1 cellular context compared by ENCODE assay signal in the genomic region with DNA sequence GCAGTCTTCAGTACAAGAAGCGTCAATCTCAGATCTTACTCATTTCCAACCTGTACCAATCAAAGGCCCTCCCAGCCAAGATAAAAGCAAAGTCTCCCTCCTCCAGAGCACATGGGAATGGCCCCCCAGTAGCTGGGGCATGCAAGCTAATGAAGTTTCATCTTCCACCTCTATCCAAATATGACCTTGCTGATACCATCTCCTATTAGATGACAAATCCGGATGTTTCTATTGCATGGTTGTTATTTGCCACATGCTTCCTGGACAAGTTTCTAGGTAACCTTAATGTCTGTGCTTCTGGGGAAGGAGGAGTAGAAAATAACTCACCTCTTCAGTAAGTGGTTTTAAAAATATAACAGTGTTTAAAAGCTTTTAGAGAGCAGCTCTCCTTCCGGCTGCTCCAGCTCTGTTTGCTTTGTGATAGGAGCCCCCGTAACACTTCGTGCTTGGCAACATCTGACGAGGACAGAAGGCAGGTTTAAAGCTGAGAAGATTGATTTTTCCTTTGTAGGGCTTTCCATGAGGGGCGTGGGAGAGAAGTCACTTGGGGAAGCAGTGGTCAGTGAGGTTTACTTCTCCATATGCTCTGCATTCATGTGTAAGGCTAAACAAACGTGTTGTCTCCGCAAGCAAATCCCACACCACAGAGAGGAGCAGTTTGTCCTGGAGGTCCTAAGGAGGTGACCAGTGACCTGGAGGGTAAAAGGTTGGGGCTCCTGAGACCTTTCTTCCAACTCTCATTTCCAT.
TF ChIP-seq lines count a peak whose summit lies in the region.

No MANE protein-coding gene starts in this region.

TF ChIP-seq in HepG2, 621 proteins besides CTCF, POLR2A, EP300 and RAD21 (continued from another document and continues in another):
- TF ChIP-seq KDM5B (CRISPR knock-in tag; IDR thresholded peaks at IDR 0.05; ENCODE audit: borderline replicate concordance) (0 out of 2 replicates have a peak, but pooled peaks have one; percentile 33), MED1 (CRISPR knock-in tag; IDR thresholded peaks at IDR 0.05) (peak; percentile 97), ETV6 (CRISPR knock-in tag; conservative IDR thresholded peaks at IDR 0.05) (no peak), ZMYM4 (CRISPR knock-in tag; IDR thresholded peaks at IDR 0.05) (peak; percentile 63), SOX13 (IDR thresholded peaks at IDR 0.05) (peak; percentile 51; the same call in 1 of the 2 replicates), SOX13 (CRISPR knock-in tag; conservative IDR thresholded peaks at IDR 0.05 in 1 of 2, IDR thresholded peaks at IDR 0.05 in 1 of 2) (peak in 1 of 2 experiments; percentile 84; a peak in 2 of 4 replicates), ZNF552 (CRISPR knock-in tag; IDR thresholded peaks at IDR 0.05; ENCODE audit: borderline replicate concordance) (no peak), GABPA (IDR thresholded peaks at IDR 0.05; ENCODE audit: low read depth, low read length) (no peak), GABPA (CRISPR knock-in tag; IDR thresholded peaks at IDR 0.05; ENCODE audit: low read depth) (no peak), PHF8 (CRISPR knock-in tag; IDR thresholded peaks at IDR 0.05) (peak; percentile 33; the same call in 1 of the 2 replicates), ATF7-NPFF (CRISPR knock-in tag; IDR thresholded peaks at IDR 0.05; ENCODE audit: low read depth) (no peak), ZNF138 (CRISPR knock-in tag; IDR thresholded peaks at IDR 0.05; ENCODE audit: low read depth) (no peak), ZNF772 (CRISPR knock-in tag; IDR thresholded peaks at IDR 0.05) (no peak; the same call in 1 of the 2 replicates), MAFF (IDR thresholded peaks at IDR 0.05; ENCODE audit: low read depth, low read length) (0 out of 2 replicates have a peak, but pooled peaks have one; percentile 8), GATAD1 (CRISPR knock-in tag; IDR thresholded peaks at IDR 0.05) (peak; percentile 32; the same call in 1 of the 2 replicates), RARA (CRISPR knock-in tag; IDR thresholded peaks at IDR 0.05) (peak; percentile 92), ZNF598 (CRISPR knock-in tag; IDR thresholded peaks at IDR 0.05; ENCODE audit: borderline replicate concordance) (no peak), ZKSCAN1 (IDR thresholded peaks at IDR 0.05; ENCODE audit: low read length) (0 out of 2 replicates have a peak, but pooled peaks have one; percentile 6), MIXL1 (CRISPR knock-in tag; IDR thresholded peaks at IDR 0.05) (peak; percentile 84), ZNF850 (CRISPR knock-in tag; conservative IDR thresholded peaks at IDR 0.05) (no peak)
- TF ChIP-seq, protein P1, sequence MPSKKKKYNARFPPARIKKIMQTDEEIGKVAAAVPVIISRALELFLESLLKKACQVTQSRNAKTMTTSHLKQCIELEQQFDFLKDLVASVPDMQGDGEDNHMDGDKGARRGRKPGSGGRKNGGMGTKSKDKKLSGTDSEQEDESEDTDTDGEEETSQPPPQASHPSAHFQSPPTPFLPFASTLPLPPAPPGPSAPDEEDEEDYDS (CRISPR knock-in tag; IDR thresholded peaks at IDR 0.05), result peak; percentile 63
- TF ChIP-seq, protein P2, sequence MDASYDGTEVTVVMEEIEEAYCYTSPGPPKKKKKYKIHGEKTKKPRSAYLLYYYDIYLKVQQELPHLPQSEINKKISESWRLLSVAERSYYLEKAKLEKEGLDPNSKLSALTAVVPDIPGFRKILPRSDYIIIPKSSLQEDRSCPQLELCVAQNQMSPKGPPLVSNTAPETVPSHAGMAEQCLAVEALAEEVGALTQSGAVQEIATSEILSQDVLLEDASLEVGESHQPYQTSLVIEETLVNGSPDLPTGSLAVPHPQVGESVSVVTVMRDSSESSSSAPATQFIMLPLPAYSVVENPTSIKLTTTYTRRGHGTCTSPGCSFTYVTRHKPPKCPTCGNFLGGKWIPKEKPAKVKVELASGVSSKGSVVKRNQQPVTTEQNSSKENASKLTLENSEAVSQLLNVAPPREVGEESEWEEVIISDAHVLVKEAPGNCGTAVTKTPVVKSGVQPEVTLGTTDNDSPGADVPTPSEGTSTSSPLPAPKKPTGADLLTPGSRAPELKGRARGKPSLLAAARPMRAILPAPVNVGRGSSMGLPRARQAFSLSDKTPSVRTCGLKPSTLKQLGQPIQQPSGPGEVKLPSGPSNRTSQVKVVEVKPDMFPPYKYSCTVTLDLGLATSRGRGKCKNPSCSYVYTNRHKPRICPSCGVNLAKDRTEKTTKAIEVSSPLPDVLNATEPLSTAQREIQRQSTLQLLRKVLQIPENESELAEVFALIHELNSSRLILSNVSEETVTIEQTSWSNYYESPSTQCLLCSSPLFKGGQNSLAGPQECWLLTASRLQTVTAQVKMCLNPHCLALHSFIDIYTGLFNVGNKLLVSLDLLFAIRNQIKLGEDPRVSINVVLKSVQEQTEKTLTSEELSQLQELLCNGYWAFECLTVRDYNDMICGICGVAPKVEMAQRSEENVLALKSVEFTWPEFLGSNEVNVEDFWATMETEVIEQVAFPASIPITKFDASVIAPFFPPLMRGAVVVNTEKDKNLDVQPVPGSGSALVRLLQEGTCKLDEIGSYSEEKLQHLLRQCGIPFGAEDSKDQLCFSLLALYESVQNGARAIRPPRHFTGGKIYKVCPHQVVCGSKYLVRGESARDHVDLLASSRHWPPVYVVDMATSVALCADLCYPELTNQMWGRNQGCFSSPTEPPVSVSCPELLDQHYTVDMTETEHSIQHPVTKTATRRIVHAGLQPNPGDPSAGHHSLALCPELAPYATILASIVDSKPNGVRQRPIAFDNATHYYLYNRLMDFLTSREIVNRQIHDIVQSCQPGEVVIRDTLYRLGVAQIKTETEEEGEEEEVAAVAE (CRISPR knock-in tag; IDR thresholded peaks at IDR 0.05; ENCODE audit: borderline replicate concordance), result peak; percentile 27; the same call in 1 of the 2 replicates
- TF ChIP-seq, protein P3, sequence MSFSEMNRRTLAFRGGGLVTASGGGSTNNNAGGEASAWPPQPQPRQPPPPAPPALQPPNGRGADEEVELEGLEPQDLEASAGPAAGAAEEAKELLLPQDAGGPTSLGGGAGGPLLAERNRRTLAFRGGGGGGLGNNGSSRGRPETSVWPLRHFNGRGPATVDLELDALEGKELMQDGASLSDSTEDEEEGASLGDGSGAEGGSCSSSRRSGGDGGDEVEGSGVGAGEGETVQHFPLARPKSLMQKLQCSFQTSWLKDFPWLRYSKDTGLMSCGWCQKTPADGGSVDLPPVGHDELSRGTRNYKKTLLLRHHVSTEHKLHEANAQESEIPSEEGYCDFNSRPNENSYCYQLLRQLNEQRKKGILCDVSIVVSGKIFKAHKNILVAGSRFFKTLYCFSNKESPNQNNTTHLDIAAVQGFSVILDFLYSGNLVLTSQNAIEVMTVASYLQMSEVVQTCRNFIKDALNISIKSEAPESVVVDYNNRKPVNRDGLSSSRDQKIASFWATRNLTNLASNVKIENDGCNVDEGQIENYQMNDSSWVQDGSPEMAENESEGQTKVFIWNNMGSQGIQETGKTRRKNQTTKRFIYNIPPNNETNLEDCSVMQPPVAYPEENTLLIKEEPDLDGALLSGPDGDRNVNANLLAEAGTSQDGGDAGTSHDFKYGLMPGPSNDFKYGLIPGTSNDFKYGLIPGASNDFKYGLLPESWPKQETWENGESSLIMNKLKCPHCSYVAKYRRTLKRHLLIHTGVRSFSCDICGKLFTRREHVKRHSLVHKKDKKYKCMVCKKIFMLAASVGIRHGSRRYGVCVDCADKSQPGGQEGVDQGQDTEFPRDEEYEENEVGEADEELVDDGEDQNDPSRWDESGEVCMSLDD (CRISPR knock-in tag; IDR thresholded peaks at IDR 0.05; ENCODE audit: borderline replicate concordance), result peak; percentile 75; the same call in 1 of the 2 replicates
- TF ChIP-seq, protein P4, sequence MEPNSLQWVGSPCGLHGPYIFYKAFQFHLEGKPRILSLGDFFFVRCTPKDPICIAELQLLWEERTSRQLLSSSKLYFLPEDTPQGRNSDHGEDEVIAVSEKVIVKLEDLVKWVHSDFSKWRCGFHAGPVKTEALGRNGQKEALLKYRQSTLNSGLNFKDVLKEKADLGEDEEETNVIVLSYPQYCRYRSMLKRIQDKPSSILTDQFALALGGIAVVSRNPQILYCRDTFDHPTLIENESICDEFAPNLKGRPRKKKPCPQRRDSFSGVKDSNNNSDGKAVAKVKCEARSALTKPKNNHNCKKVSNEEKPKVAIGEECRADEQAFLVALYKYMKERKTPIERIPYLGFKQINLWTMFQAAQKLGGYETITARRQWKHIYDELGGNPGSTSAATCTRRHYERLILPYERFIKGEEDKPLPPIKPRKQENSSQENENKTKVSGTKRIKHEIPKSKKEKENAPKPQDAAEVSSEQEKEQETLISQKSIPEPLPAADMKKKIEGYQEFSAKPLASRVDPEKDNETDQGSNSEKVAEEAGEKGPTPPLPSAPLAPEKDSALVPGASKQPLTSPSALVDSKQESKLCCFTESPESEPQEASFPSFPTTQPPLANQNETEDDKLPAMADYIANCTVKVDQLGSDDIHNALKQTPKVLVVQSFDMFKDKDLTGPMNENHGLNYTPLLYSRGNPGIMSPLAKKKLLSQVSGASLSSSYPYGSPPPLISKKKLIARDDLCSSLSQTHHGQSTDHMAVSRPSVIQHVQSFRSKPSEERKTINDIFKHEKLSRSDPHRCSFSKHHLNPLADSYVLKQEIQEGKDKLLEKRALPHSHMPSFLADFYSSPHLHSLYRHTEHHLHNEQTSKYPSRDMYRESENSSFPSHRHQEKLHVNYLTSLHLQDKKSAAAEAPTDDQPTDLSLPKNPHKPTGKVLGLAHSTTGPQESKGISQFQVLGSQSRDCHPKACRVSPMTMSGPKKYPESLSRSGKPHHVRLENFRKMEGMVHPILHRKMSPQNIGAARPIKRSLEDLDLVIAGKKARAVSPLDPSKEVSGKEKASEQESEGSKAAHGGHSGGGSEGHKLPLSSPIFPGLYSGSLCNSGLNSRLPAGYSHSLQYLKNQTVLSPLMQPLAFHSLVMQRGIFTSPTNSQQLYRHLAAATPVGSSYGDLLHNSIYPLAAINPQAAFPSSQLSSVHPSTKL (CRISPR knock-in tag; IDR thresholded peaks at IDR 0.05), result peak; percentile 93
- TF ChIP-seq, protein P5, sequence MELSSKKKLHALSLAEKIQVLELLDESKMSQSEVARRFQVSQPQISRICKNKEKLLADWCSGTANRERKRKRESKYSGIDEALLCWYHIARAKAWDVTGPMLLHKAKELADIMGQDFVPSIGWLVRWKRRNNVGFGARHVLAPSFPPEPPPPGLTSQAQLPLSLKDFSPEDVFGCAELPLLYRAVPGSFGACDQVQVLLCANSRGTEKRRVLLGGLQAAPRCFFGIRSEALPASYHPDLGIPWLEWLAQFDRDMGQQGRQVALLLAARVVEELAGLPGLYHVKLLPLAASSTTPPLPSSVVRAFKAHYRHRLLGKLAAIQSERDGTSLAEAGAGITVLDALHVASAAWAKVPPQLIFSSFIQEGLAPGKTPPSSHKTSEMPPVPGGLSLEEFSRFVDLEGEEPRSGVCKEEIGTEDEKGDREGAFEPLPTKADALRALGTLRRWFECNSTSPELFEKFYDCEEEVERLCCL (CRISPR knock-in tag; IDR thresholded peaks at IDR 0.05; ENCODE audit: borderline replicate concordance), result no peak
- TF ChIP-seq, protein P6, sequence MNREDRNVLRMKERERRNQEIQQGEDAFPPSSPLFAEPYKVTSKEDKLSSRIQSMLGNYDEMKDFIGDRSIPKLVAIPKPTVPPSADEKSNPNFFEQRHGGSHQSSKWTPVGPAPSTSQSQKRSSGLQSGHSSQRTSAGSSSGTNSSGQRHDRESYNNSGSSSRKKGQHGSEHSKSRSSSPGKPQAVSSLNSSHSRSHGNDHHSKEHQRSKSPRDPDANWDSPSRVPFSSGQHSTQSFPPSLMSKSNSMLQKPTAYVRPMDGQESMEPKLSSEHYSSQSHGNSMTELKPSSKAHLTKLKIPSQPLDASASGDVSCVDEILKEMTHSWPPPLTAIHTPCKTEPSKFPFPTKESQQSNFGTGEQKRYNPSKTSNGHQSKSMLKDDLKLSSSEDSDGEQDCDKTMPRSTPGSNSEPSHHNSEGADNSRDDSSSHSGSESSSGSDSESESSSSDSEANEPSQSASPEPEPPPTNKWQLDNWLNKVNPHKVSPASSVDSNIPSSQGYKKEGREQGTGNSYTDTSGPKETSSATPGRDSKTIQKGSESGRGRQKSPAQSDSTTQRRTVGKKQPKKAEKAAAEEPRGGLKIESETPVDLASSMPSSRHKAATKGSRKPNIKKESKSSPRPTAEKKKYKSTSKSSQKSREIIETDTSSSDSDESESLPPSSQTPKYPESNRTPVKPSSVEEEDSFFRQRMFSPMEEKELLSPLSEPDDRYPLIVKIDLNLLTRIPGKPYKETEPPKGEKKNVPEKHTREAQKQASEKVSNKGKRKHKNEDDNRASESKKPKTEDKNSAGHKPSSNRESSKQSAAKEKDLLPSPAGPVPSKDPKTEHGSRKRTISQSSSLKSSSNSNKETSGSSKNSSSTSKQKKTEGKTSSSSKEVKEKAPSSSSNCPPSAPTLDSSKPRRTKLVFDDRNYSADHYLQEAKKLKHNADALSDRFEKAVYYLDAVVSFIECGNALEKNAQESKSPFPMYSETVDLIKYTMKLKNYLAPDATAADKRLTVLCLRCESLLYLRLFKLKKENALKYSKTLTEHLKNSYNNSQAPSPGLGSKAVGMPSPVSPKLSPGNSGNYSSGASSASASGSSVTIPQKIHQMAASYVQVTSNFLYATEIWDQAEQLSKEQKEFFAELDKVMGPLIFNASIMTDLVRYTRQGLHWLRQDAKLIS (CRISPR knock-in tag; IDR thresholded peaks at IDR 0.05), result 0 out of 2 replicates have a peak, but pooled peaks have one; percentile 58
- TF ChIP-seq, protein P7, sequence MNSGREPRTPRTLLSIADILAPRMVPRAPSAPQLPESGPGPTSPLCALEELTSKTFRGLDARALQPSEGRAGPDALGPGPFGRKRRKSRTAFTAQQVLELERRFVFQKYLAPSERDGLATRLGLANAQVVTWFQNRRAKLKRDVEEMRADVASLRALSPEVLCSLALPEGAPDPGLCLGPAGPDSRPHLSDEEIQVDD (CRISPR knock-in tag; IDR thresholded peaks at IDR 0.05; ENCODE audit: borderline replicate concordance), result no peak
- TF ChIP-seq, protein P8, sequence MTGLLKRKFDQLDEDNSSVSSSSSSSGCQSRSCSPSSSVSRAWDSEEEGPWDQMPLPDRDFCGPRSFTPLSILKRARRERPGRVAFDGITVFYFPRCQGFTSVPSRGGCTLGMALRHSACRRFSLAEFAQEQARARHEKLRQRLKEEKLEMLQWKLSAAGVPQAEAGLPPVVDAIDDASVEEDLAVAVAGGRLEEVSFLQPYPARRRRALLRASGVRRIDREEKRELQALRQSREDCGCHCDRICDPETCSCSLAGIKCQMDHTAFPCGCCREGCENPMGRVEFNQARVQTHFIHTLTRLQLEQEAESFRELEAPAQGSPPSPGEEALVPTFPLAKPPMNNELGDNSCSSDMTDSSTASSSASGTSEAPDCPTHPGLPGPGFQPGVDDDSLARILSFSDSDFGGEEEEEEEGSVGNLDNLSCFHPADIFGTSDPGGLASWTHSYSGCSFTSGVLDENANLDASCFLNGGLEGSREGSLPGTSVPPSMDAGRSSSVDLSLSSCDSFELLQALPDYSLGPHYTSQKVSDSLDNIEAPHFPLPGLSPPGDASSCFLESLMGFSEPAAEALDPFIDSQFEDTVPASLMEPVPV (CRISPR knock-in tag; IDR thresholded peaks at IDR 0.05), result no peak
- TF ChIP-seq, protein P9, sequence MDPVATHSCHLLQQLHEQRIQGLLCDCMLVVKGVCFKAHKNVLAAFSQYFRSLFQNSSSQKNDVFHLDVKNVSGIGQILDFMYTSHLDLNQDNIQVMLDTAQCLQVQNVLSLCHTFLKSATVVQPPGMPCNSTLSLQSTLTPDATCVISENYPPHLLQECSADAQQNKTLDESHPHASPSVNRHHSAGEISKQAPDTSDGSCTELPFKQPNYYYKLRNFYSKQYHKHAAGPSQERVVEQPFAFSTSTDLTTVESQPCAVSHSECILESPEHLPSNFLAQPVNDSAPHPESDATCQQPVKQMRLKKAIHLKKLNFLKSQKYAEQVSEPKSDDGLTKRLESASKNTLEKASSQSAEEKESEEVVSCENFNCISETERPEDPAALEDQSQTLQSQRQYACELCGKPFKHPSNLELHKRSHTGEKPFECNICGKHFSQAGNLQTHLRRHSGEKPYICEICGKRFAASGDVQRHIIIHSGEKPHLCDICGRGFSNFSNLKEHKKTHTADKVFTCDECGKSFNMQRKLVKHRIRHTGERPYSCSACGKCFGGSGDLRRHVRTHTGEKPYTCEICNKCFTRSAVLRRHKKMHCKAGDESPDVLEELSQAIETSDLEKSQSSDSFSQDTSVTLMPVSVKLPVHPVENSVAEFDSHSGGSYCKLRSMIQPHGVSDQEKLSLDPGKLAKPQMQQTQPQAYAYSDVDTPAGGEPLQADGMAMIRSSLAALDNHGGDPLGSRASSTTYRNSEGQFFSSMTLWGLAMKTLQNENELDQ (CRISPR knock-in tag; IDR thresholded peaks at IDR 0.05; ENCODE audit: borderline replicate concordance), result no peak
